11 cellular contexts compared by ENCODE assay signal in genomic region chr13:29954082-29955043, GRCh38.
DNase-seq lines count a peak whose midpoint lies in the region; ATAC-seq, FAIRE-seq and TF ChIP-seq lines count a peak whose summit lies in the region.
"Had no signal": no experiment of that assay in that cellular context is flagged by ENCODE, and none has a peak within 500 bp of the region (broad histone marks: within the 10 kb centered on the region; RNA-seq: fewer than 3 reads in every experiment).

No MANE protein-coding gene starts in this region.

- no peaks in the 10 kb centered on the region for H3K9me3 ChIP-seq in Loucy (ENCODE audit: insufficient read depth, low read depth, low read length)
- H3K9me3 ChIP-seq in pancreas = no peaks in the 10 kb centered on the region

- H3K4me1 ChIP-seq in Loucy (ENCODE audit: insufficient read depth, low read length, poor library complexity, severe bottlenecking) = peaks cover 3% of the 10 kb centered on the region
- H3K4me1 ChIP-seq in pancreas = no peaks in the 10 kb centered on the region

- H4K20me1 ChIP-seq in Loucy (ENCODE audit: insufficient read depth, low read length, poor library complexity, severe bottlenecking) = no peaks in the 10 kb centered on the region

- TF ChIP-seq CTCF in Loucy (conservative IDR thresholded peaks at IDR 0.05; ENCODE audit: low read length) = no peak
- no peak for TF ChIP-seq CTCF in pancreas (IDR thresholded peaks at IDR 0.05)

- peak overlapping the region; percentile 62 for H2AFZ ChIP-seq in Loucy (ENCODE audit: low read length)

- FAIRE-seq in pancreas (lab: Jason Lieb, UNC) = no peak
- FAIRE-seq: GM12892, keratinocyte had no signal

- H3K4me3 ChIP-seq in Loucy (ENCODE audit: low read length, poor library complexity, severe bottlenecking) = peak overlapping the region; percentile 20
- no peak overlapping the region for H3K4me3 ChIP-seq in pancreas
- H3K4me3 ChIP-seq: cardiac muscle cell had no signal

- no peaks in the 10 kb centered on the region for H3K9me2 ChIP-seq in Loucy (replicated peaks; ENCODE audit: low read depth, low read length)

- H3F3A ChIP-seq in Loucy (ENCODE audit: low read depth) = no peaks in the 10 kb centered on the region

- WGBS in pancreas, 2 donors = 64 to 72% methylated on average over 23 of the region's 23 CpGs

- peak overlapping the region; percentile 25 for H3K4me2 ChIP-seq in Loucy (ENCODE audit: low read depth, low read length, poor library complexity, severe bottlenecking)

- intact Hi-C loops in pancreas (cut with DNase I) = no loop called here

- H3K36me3 ChIP-seq in Loucy (ENCODE audit: insufficient read depth, low read length) (no peaks in the 10 kb centered on the region), pancreas (no peaks in the 10 kb centered on the region)
- H3K36me3 ChIP-seq: cardiac muscle cell had no signal

- no peak overlapping the region for H3K27ac ChIP-seq in pancreas
- H3K27ac ChIP-seq: cardiac muscle cell had no signal

- H3K79me2 ChIP-seq in Loucy (ENCODE audit: insufficient read depth, low read length) = no peaks in the 10 kb centered on the region

- ATAC-seq in GM21825 (IDR thresholded peaks at IDR 0.05; ENCODE audit: unreplicated experiment) (no peak), HG02885 (IDR thresholded peaks at IDR 0.05; ENCODE audit: poor library complexity, unreplicated experiment) (no peak), pancreas (no peak)

- no peaks in the 10 kb centered on the region for H3K27me3 ChIP-seq in Loucy (ENCODE audit: insufficient read depth, low read length, poor library complexity, severe bottlenecking)
- H3K27me3 ChIP-seq in pancreas = no peaks in the 10 kb centered on the region
- H3K27me3 ChIP-seq: cardiac muscle cell had no signal

- no peak overlapping the region for H3K9ac ChIP-seq in Loucy (ENCODE audit: low read depth, low read length, poor library complexity, severe bottlenecking)

- peak; percentile 74 for DNase-seq in activated CD8-positive, alpha-beta memory T cell treated with anti-CD3 and anti-CD28 coated beads for 24 hours
- DNase-seq in effector CD4-positive, alpha-beta T cell = peak; percentile 38
- DNase-seq in stimulated activated CD8-positive, alpha-beta memory T cell treated with anti-CD3 and anti-CD28 coated beads, Interleukin-15, amount 100 ng/mL, for 1 hour (ENCODE audit: low read depth) = peak; percentile 9
- DNase-seq in pancreas = no peak
- DNase-seq in occipital lobe (lab: John Stamatoyannopoulos, UW) = no peak

Comparison
In these comparisons a context has a peak if more than half of its experiments do, and no peak if none do; other contexts are left out.
1. DNase-seq: peak in activated CD8-positive, alpha-beta memory T cell treated with anti-CD3 and anti-CD28 coated beads for 24 hours (single experiment), effector CD4-positive, alpha-beta T cell (single experiment) and stimulated activated CD8-positive, alpha-beta memory T cell treated with anti-CD3 and anti-CD28 coated beads, Interleukin-15, amount 100 ng/mL, for 1 hour (single experiment); none in pancreas (0 of 6) and occipital lobe (single experiment).